ENCODE assay signal across 19 cellular contexts in the genomic region with DNA sequence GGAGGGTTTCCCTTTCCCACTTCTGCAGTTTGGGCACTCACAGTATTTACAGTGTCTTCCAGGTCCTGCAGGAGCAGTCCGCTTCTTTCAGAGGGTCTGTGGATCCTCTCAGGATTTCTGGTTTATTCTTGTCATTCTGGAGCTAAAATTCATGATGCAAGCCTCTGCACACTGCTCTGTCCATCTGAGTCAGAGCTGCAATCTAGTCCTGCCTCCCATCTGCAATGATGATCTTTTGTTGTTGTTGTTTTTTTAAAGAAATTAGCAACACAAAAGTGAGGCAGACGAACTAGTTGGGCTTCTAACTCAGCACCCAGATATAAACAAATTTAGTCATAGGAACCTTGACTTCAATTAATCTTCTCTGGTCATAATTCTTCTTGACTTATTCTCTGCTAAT.
DNase-seq lines count a peak whose midpoint lies in the region; ATAC-seq and TF ChIP-seq lines count a peak whose summit lies in the region.
"Had no signal": no experiment of that assay in that cellular context is flagged by ENCODE, and none has a peak within 500 bp of the region (broad histone marks: within the 10 kb centered on the region; RNA-seq: fewer than 3 reads in every experiment).

No MANE protein-coding gene starts in this region.

- peak overlapping the region; percentile 51 for H3K27ac Mint-ChIP-seq in activated naive CD4-positive, alpha-beta T cell treated with anti-CD3 and anti-CD28 coated beads, Interleukin-2, amount 50 U/mL, for 24 hours
- H3K27ac Mint-ChIP-seq in activated naive CD4-positive, alpha-beta T cell treated with anti-CD3 and anti-CD28 coated beads for 36 hours: no peak overlapping the region
- no peak overlapping the region for H3K27ac Mint-ChIP-seq in mesothelial cell of epicardium
- H3K27ac Mint-ChIP-seq: CD8-positive, alpha-beta memory T cell; stimulated activated naive CD8-positive, alpha-beta T cell treated with anti-CD3 and anti-CD28 coated beads, Interleukin-15, Interleukin-2, amounts not matched to agents 100 ng/mL and 50 ng/mL, for 24 hours had no signal

- peaks cover 5% of the 10 kb centered on the region for H3K4me1 Mint-ChIP-seq in activated naive CD4-positive, alpha-beta T cell treated with anti-CD3 and anti-CD28 coated beads, Interleukin-2, amount 50 U/mL, for 24 hours
- H3K4me1 Mint-ChIP-seq in activated naive CD4-positive, alpha-beta T cell treated with anti-CD3 and anti-CD28 coated beads for 36 hours (ENCODE audit: low read depth): peaks cover 5% of the 10 kb centered on the region
- H3K4me1 Mint-ChIP-seq in mesothelial cell of epicardium: peaks cover 5% of the 10 kb centered on the region

- H3K36me3 Mint-ChIP-seq in activated naive CD4-positive, alpha-beta T cell treated with anti-CD3 and anti-CD28 coated beads, Interleukin-2, amount 50 U/mL, for 24 hours: peaks cover 5% of the 10 kb centered on the region
- H3K36me3 Mint-ChIP-seq in activated naive CD4-positive, alpha-beta T cell treated with anti-CD3 and anti-CD28 coated beads for 36 hours (ENCODE audit: low read depth): no peaks in the 10 kb centered on the region
- H3K36me3 Mint-ChIP-seq in mesothelial cell of epicardium: no peaks in the 10 kb centered on the region

- CTCF ChIA-PET in activated naive CD4-positive, alpha-beta T cell treated with anti-CD3 and anti-CD28 coated beads for 36 hours (lab: Charles Lee): interaction anchor here (0.6 kb wide), 1 partner anchor 157 kb away, joined by 3 read pairs; no protein-coding TSS in a partner anchor

- peaks cover 4% of the 10 kb centered on the region for H3K27me3 Mint-ChIP-seq in activated naive CD4-positive, alpha-beta T cell treated with anti-CD3 and anti-CD28 coated beads, Interleukin-2, amount 50 U/mL, for 24 hours
- H3K27me3 Mint-ChIP-seq in activated naive CD4-positive, alpha-beta T cell treated with anti-CD3 and anti-CD28 coated beads for 36 hours (ENCODE audit: low read depth): no peaks in the 10 kb centered on the region
- H3K27me3 Mint-ChIP-seq in mesothelial cell of epicardium (ENCODE audit: low read depth): no peaks in the 10 kb centered on the region
- H3K27me3 Mint-ChIP-seq: stimulated activated naive CD8-positive, alpha-beta T cell treated with anti-CD3 and anti-CD28 coated beads, Interleukin-15, Interleukin-2, amounts not matched to agents 100 ng/mL and 50 ng/mL, for 24 hours had no signal

- H3K4me3 Mint-ChIP-seq in activated naive CD4-positive, alpha-beta T cell treated with anti-CD3 and anti-CD28 coated beads, Interleukin-2, amount 50 U/mL, for 24 hours: no peak overlapping the region
- H3K4me3 Mint-ChIP-seq in activated naive CD4-positive, alpha-beta T cell treated with anti-CD3 and anti-CD28 coated beads for 36 hours: no peak overlapping the region
- no peak overlapping the region for H3K4me3 Mint-ChIP-seq in mesothelial cell of epicardium
- H3K4me3 Mint-ChIP-seq: CD8-positive, alpha-beta memory T cell; nephron; stimulated activated naive CD8-positive, alpha-beta T cell treated with anti-CD3 and anti-CD28 coated beads, Interleukin-15, Interleukin-2, amounts not matched to agents 100 ng/mL and 50 ng/mL, for 24 hours had no signal

- no peak for TF ChIP-seq CTCF in mesothelial cell of epicardium (IDR thresholded peaks at IDR 0.05; ENCODE audit: unreplicated experiment)

- intact Hi-C loops in activated naive CD4-positive, alpha-beta T cell treated with anti-CD3 and anti-CD28 coated beads for 36 hours (cut with micrococcal nuclease): no loop called here

- no peak for DNase-seq in activated naive CD4-positive, alpha-beta T cell treated with anti-CD3 and anti-CD28 coated beads for 36 hours
- DNase-seq in amniotic epithelial cell (ENCODE audit: low read depth) (peak; percentile 55), iris pigment epithelial cell (ENCODE audit: low read depth) (peak; percentile 44), mesothelial cell of epicardium (ENCODE audit: low spot score in 2 of 2, unreplicated experiment in 2 of 2) (no peak)
- DNase-seq: activated CD4-positive, alpha-beta T cell treated with anti-CD3 and anti-CD28 coated beads for 48 hours; activated naive CD4-positive, alpha-beta T cell treated with anti-CD3 and anti-CD28 coated beads, Interleukin-2, amount 50 U/mL, for 16 hours; CD8-positive, alpha-beta memory T cell; effector CD8-positive, alpha-beta T cell; foreskin melanocyte; GOT3; NCI-H1694; PC-3 had no signal

- no peaks in the 10 kb centered on the region for H3K9me3 Mint-ChIP-seq in activated naive CD4-positive, alpha-beta T cell treated with anti-CD3 and anti-CD28 coated beads, Interleukin-2, amount 50 U/mL, for 24 hours
- H3K9me3 Mint-ChIP-seq in activated naive CD4-positive, alpha-beta T cell treated with anti-CD3 and anti-CD28 coated beads for 36 hours: peaks cover 4% of the 10 kb centered on the region
- peaks cover 25% of the 10 kb centered on the region for H3K9me3 Mint-ChIP-seq in mesothelial cell of epicardium
- H3K9me3 Mint-ChIP-seq: CD8-positive, alpha-beta memory T cell had no signal

- no peak for ATAC-seq in GM19397 (IDR thresholded peaks at IDR 0.05; ENCODE audit: unreplicated experiment)
- ATAC-seq in GM18517 (IDR thresholded peaks at IDR 0.05; ENCODE audit: unreplicated experiment): no peak
- ATAC-seq in HG03196 (IDR thresholded peaks at IDR 0.05; ENCODE audit: unreplicated experiment): no peak
- ATAC-seq: PC-3, SK-N-SH treated with all-trans-retinoic acid at 6 μM for 48 hours had no signal

Comparison
In these comparisons a context has a peak if more than half of its experiments do, and no peak if none do; other contexts are left out.
1. DNase-seq: peak in amniotic epithelial cell (single experiment) and iris pigment epithelial cell (single experiment); none in activated naive CD4-positive, alpha-beta T cell treated with anti-CD3 and anti-CD28 coated beads for 36 hours (single experiment) and mesothelial cell of epicardium (0 of 2).